12 cellular contexts compared by ENCODE assay signal in genomic region chr11:28834877-28835276, GRCh38.
A peak's percentile ranks its signal among the peaks of the same experiment; 100 is the strongest.
DNase-seq lines count a peak whose midpoint lies in the region; ATAC-seq, FAIRE-seq and TF ChIP-seq lines count a peak whose summit lies in the region.
"Had no signal": no experiment of that assay in that cellular context is flagged by ENCODE, and none has a peak within 500 bp of the region (broad histone marks: within the 10 kb centered on the region; RNA-seq: fewer than 3 reads in every experiment).

No MANE protein-coding gene starts in this region.

- no peaks in the 10 kb centered on the region for H3K36me3 Mint-ChIP-seq in endodermal cell (ENCODE audit: low read depth)

- H3K27ac ChIP-seq in mesodermal cell (ENCODE audit: low read depth, low read length, severe bottlenecking): peak overlapping the region; percentile 77
- H3K27ac ChIP-seq in endodermal cell (ENCODE audit: low read depth, low read length): no peak overlapping the region
- H3K27ac ChIP-seq: uterus had no signal

- H3K27me3 Mint-ChIP-seq in endodermal cell (ENCODE audit: insufficient read depth): no peaks in the 10 kb centered on the region

- H3K27ac Mint-ChIP-seq in endodermal cell: no peak overlapping the region
- H3K27ac Mint-ChIP-seq: T-helper 1 cell treated with Interleukin-12 subunit alpha and Interleukin-12 subunit beta and Interleukin-4 antibody, amounts not matched to agents 30 μg/mL and 1 μg/mL, for 36 hours had no signal

- in situ Hi-C loops in Caki2 (cut with HindIII; ENCODE audit: low pct_unique_long_range_greater_than_20kb, low sequenced_read_pairs): no loop called here

- H3K4me3 ChIP-seq in bronchial epithelial cell (ENCODE audit: low read depth, low read length) (no peak overlapping the region), mesodermal cell (ENCODE audit: extremely low read depth, insufficient read depth, low read length, poor library complexity, severe bottlenecking) (no peak overlapping the region), endodermal cell (ENCODE audit: low read length) (no peak overlapping the region)
- H3K4me3 ChIP-seq: uterus had no signal

- no peaks in the 10 kb centered on the region for H3K9me3 Mint-ChIP-seq in endodermal cell

- no peak for ATAC-seq in GM21367 (IDR thresholded peaks at IDR 0.05; ENCODE audit: unreplicated experiment)
- no peak for ATAC-seq in HG02885 (IDR thresholded peaks at IDR 0.05; ENCODE audit: poor library complexity, unreplicated experiment)

- no peaks in the 10 kb centered on the region for H3K27me3 ChIP-seq in bronchial epithelial cell (ENCODE audit: control insufficient read depth, insufficient read depth, low read length)
- no peaks in the 10 kb centered on the region for H3K27me3 ChIP-seq in endodermal cell (ENCODE audit: control insufficient read depth, insufficient read depth, low read length, poor library complexity, severe bottlenecking)
- H3K27me3 ChIP-seq: uterus had no signal

- TF ChIP-seq CTCF in bronchial epithelial cell (IDR thresholded peaks at IDR 0.05; ENCODE audit: insufficient read depth, low read length, severe bottlenecking): no peak
- no peak for TF ChIP-seq CTCF in endodermal cell (conservative IDR thresholded peaks at IDR 0.05)

- H3K9ac ChIP-seq in endodermal cell (ENCODE audit: extremely low read depth, low read length, poor library complexity, severe bottlenecking): no peak overlapping the region

- WGBS in mesodermal cell (ENCODE audit: insufficient coverage in 2 of 2), 2 experiments: 44 to 83% methylated on average over 1 to 2 of the region's 3 CpGs
- 37 to 50% methylated on average over 2 of the region's 3 CpGs for WGBS in endodermal cell (ENCODE audit: insufficient coverage in 1 of 2, insufficient read length in 1 of 2), 2 experiments

- peaks cover 33% of the 10 kb centered on the region for H3K4me1 ChIP-seq in mesodermal cell (ENCODE audit: control insufficient read depth, insufficient read depth, low read length, poor library complexity, severe bottlenecking)
- no peaks in the 10 kb centered on the region for H3K4me1 ChIP-seq in endodermal cell (ENCODE audit: control insufficient read depth, insufficient read depth, low read length)
- H3K4me1 ChIP-seq: uterus had no signal

- DNase-seq in Caki2 (ENCODE audit: low read depth): peak; percentile 12
- DNase-seq in LHCN-M2 (ENCODE audit: low read depth): peak; percentile 95
- DNase-seq in bronchial epithelial cell (ENCODE audit: low read depth): peak; percentile 84
- DNase-seq in DMS 273 (lab: John Stamatoyannopoulos, UW; ENCODE audit: unreplicated experiment): no peak
- DNase-seq in endodermal cell: no peak
- DNase-seq: NCI-H526 treated with DMSO at 0.1 percent for 48 hours, uterus had no signal

- no peaks in the 10 kb centered on the region for H3K9me3 ChIP-seq in mesodermal cell (ENCODE audit: control insufficient read depth, low read length)
- no peaks in the 10 kb centered on the region for H3K9me3 ChIP-seq in endodermal cell (ENCODE audit: control insufficient read depth, low read length)
- H3K9me3 ChIP-seq: uterus had no signal

- H3K4me3 Mint-ChIP-seq in endodermal cell: no peak overlapping the region
- H3K4me3 Mint-ChIP-seq: T-helper 1 cell treated with Interleukin-12 subunit alpha and Interleukin-12 subunit beta and Interleukin-4 antibody, amounts not matched to agents 30 μg/mL and 1 μg/mL, for 36 hours had no signal

- peaks cover 6% of the 10 kb centered on the region for H3K4me1 Mint-ChIP-seq in endodermal cell

- FAIRE-seq in bronchial epithelial cell (lab: Jason Lieb, UNC): no peak
- FAIRE-seq: GM18507 had no signal

- H3K36me3 ChIP-seq in bronchial epithelial cell (ENCODE audit: control insufficient read depth, insufficient read depth, low read length) (no peaks in the 10 kb centered on the region), mesodermal cell (ENCODE audit: control insufficient read depth, insufficient read depth, low read length) (no peaks in the 10 kb centered on the region), endodermal cell (ENCODE audit: control insufficient read depth, insufficient read depth, low read length) (no peaks in the 10 kb centered on the region)
- H3K36me3 ChIP-seq: uterus had no signal

Comparison
In these comparisons a context has a peak if more than half of its experiments do, and no peak if none do; other contexts are left out.
1. DNase-seq: peak in Caki2 (single experiment), LHCN-M2 (single experiment) and bronchial epithelial cell (single experiment); none in DMS 273 (single experiment) and endodermal cell (single experiment).